Comparison of ENCODE assay signal across 8 cellular contexts in the genomic region with DNA sequence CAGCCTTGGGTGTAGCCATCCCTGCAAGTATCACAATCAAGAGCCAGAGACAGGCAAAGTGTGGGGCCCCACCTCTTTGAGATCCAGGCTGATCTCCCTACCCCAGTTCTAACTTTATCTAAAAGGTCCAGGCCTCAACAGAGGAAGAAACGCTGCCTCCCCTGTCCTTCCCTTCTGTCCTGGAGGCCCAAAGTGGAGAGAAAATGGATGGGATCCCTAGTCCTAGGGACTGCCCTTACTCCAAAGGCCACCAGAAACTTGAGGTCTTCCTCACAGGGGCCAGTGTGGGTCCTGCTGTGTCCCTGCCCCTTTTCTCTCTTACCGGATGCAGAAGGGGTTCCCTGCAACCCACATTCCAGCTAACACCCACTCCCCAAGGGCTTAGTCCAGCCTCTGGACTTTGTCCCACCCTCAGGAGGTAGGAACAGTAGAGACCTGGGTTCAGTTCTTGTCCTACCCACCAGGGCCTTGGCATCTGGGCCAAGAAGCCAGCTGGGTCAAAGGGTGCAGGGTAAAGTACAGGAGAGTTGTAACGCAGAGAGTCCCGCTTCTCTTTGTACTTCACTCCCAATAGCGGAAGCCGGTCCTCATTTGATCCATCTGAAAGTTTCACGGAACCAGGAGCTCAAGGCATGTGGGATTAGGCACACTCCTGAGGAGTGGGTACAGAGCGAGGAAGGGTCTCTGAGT. TPM values are rescaled to one million over a fixed set of nuclear protein-coding genes. Genes with fewer than 3 reads are reported as not detected.
DNase-seq lines count a peak whose midpoint lies in the region; ATAC-seq and TF ChIP-seq lines count a peak whose summit lies in the region.

No MANE protein-coding gene starts in this region.

- no peaks in the 10 kb centered on the region for H3K79me1 ChIP-seq in H9 (ENCODE audit: insufficient read depth, low read depth, low read length, poor library complexity, severe bottlenecking)

- peak overlapping the region; percentile 91 to 94 for H3K4me3 Mint-ChIP-seq in H9

- no peaks in the 10 kb centered on the region for H3K9me3 ChIP-seq in H9 (ENCODE audit: control insufficient read depth, low read depth, low read length)
- H3K9me3 ChIP-seq in left ventricle myocardium inferior (replicated peaks): no peaks in the 10 kb centered on the region
- no peaks in the 10 kb centered on the region for H3K9me3 ChIP-seq in smooth muscle cell (replicated peaks; ENCODE audit: low read depth)

- H3T11ph ChIP-seq in H9 (ENCODE audit: low read length): no peak overlapping the region

- intact Hi-C loops in left ventricle myocardium inferior (cut with micrococcal nuclease): no loop called here

- no peak overlapping the region for H2BK120ac ChIP-seq in H9 (ENCODE audit: low read depth, low read length, poor library complexity, severe bottlenecking)

- DNase-seq in H9 (no peak), left ventricle myocardium inferior (no peak), smooth muscle cell (lab: John Stamatoyannopoulos, UW; ENCODE audit: unreplicated experiment) (no peak), foreskin melanocyte (no peak), COLO668 (lab: John Stamatoyannopoulos, UW; ENCODE audit: unreplicated experiment) (no peak)

- peaks cover 6% of the 10 kb centered on the region for H3K36me3 ChIP-seq in left ventricle myocardium inferior
- no peaks in the 10 kb centered on the region for H3K36me3 ChIP-seq in smooth muscle cell (ENCODE audit: low read depth)

- H3K4ac ChIP-seq in H9 (ENCODE audit: low read depth, low read length): no peak overlapping the region

- peaks cover 16 to 25% (median 24%) of the 10 kb centered on the region in 3 experiments for H3K36me3 Mint-ChIP-seq in H9 (ENCODE audit: insufficient read depth in 1 of 3, low read depth in 3 of 3)

- H3K4me1 Mint-ChIP-seq in H9: peaks cover 56 to 62% of the 10 kb centered on the region in 2 experiments

- H3K27ac ChIP-seq in H9 (ENCODE audit: insufficient read length, low read depth, low read length): no peak overlapping the region
- H3K27ac ChIP-seq in VCaP: peak overlapping the region; percentile 97
- peak overlapping the region; percentile 98 for H3K27ac ChIP-seq in left ventricle myocardium inferior (replicated peaks)
- H3K27ac ChIP-seq in smooth muscle cell (ENCODE audit: low read depth): peak overlapping the region; percentile 100

- no peak overlapping the region for H2AK5ac ChIP-seq in H9 (ENCODE audit: insufficient read length, low read length)

- peaks cover 32% of the 10 kb centered on the region; the same call in 1 of the 2 replicates for H3K79me2 ChIP-seq in H9 (ENCODE audit: insufficient read depth, low read length)
- peaks cover 66% of the 10 kb centered on the region for H3K79me2 ChIP-seq in smooth muscle cell (ENCODE audit: low read depth)

- H2BK12ac ChIP-seq in H9 (ENCODE audit: insufficient read length, low read depth, low read length): no peak overlapping the region

- H4K5ac ChIP-seq in H9 (ENCODE audit: insufficient read length, low read depth, low read length): no peak overlapping the region

- H3K4me1 ChIP-seq in H9 (ENCODE audit: insufficient read depth, low read length): peaks cover 28% of the 10 kb centered on the region
- H3K4me1 ChIP-seq in left ventricle myocardium inferior: peaks cover 81% of the 10 kb centered on the region
- H3K4me1 ChIP-seq in smooth muscle cell (ENCODE audit: low read depth): peaks cover 50% of the 10 kb centered on the region

- no peak for ATAC-seq in GM18505 (IDR thresholded peaks at IDR 0.05; ENCODE audit: unreplicated experiment)
- ATAC-seq in GM19452 (IDR thresholded peaks at IDR 0.05; ENCODE audit: unreplicated experiment): no peak

- no peak overlapping the region for H2BK5ac ChIP-seq in H9 (ENCODE audit: insufficient read length, low read length)

- no peak overlapping the region for H3K56ac ChIP-seq in H9 (ENCODE audit: insufficient read length, low read depth, low read length)

- no peak for TF ChIP-seq POLR2A in GM18505 (IDR thresholded peaks at IDR 0.05; ENCODE audit: borderline replicate concordance, extremely low read depth, insufficient read depth, insufficient read length)

- H3K4me3 ChIP-seq in left ventricle myocardium inferior (peak overlapping the region; percentile 99), smooth muscle cell (peak overlapping the region; percentile 75)

- no peak overlapping the region for H2BK20ac ChIP-seq in H9 (ENCODE audit: low read depth, low read length, poor library complexity, severe bottlenecking)

- no peak overlapping the region for H3K14ac ChIP-seq in H9 (ENCODE audit: insufficient read depth, low read length)

- WGBS in H9 (ENCODE audit: extremely low coverage, insufficient read length, low lambda C conversion rate): no CpG with 5 or more reads among the region's 8 CpGs
- WGBS in smooth muscle cell (ENCODE audit: low lambda C conversion rate): 62% methylated on average over 8 of the region's 8 CpGs

- no peak overlapping the region for H2BK15ac ChIP-seq in H9 (ENCODE audit: low read depth, low read length)

- H3K27me3 Mint-ChIP-seq in H9 (ENCODE audit: low read depth): no peaks in the 10 kb centered on the region

- H3K27me3 ChIP-seq in H9 (ENCODE audit: insufficient read depth, low read length): no peaks in the 10 kb centered on the region
- no peaks in the 10 kb centered on the region for H3K27me3 ChIP-seq in left ventricle myocardium inferior (ENCODE audit: low read depth)
- H3K27me3 ChIP-seq in smooth muscle cell (ENCODE audit: low read depth): no peaks in the 10 kb centered on the region

- H3K9ac ChIP-seq in H9 (ENCODE audit: extremely low read depth, insufficient read length, low read length) (peak overlapping the region; percentile 85), smooth muscle cell (ENCODE audit: low read depth) (peak overlapping the region; percentile 100)

- no peaks in the 10 kb centered on the region for H3K9me3 Mint-ChIP-seq in H9

- H2AFZ ChIP-seq in H9 (ENCODE audit: low read length): no peak overlapping the region
- H2AFZ ChIP-seq in smooth muscle cell (ENCODE audit: low read depth): no peak overlapping the region

- H3K27ac Mint-ChIP-seq in H9: peak overlapping the region in 2 of 3 experiments; percentile 93 to 98; a peak in 4 of 7 replicates

- no peak overlapping the region for H4K8ac ChIP-seq in H9 (replicated peaks; ENCODE audit: insufficient read length, low read depth, low read length)

- H3K18ac ChIP-seq in H9 (ENCODE audit: insufficient read length, low read depth, low read length): no peak overlapping the region

- H3K23ac ChIP-seq in H9 (ENCODE audit: insufficient read length, low read depth, low read length): no peak overlapping the region

- H3F3A ChIP-seq in smooth muscle cell (ENCODE audit: low read depth): peaks cover 6% of the 10 kb centered on the region

- H4K20me1 ChIP-seq in H9 (ENCODE audit: control insufficient read depth, insufficient read depth, insufficient read length) (no peaks in the 10 kb centered on the region), smooth muscle cell (ENCODE audit: low read depth) (no peaks in the 10 kb centered on the region)

- H4K91ac ChIP-seq in H9 (ENCODE audit: insufficient read length, low read depth, low read length): no peak overlapping the region

- peaks cover 23% of the 10 kb centered on the region for H3K23me2 ChIP-seq in H9 (ENCODE audit: insufficient read length, low read depth, low read length, poor library complexity, severe bottlenecking)

- H3K4me2 ChIP-seq in H9 (ENCODE audit: insufficient read depth, insufficient read length, low read length): peak overlapping the region; percentile 73
- peak overlapping the region; percentile 97 for H3K4me2 ChIP-seq in smooth muscle cell

- no peak for TF ChIP-seq CTCF in H9 (conservative IDR thresholded peaks at IDR 0.05)
- TF ChIP-seq CTCF in VCaP (conservative IDR thresholded peaks at IDR 0.05): no peak
- TF ChIP-seq CTCF in left ventricle myocardium inferior (IDR thresholded peaks at IDR 0.05; ENCODE audit: borderline replicate concordance): no peak
- no peak for TF ChIP-seq CTCF in smooth muscle cell (IDR thresholded peaks at IDR 0.05; ENCODE audit: borderline replicate concordance, insufficient read depth, poor library complexity, severe bottlenecking)

RNA-seq across cellular contexts. Expression of gene HDGF, which starts 1.9 kb away (rescaled TPM):
- 308 and 310 TPM in 2 replicates for total RNA-seq in H9 (2021)
- total RNA-seq in left ventricle myocardium inferior: 145 TPM
- 88.4 and 97.2 TPM in 2 replicates for total RNA-seq in smooth muscle cell
- polyA plus RNA-seq in smooth muscle cell: 109 and 134 TPM in 2 replicates

RNA-seq across cellular contexts. Expression of gene MRPL24, which starts 8.7 kb away (rescaled TPM):
- total RNA-seq in H9 (2021): 27.3 and 29.0 TPM in 2 replicates
- 92.1 TPM for total RNA-seq in left ventricle myocardium inferior
- total RNA-seq in smooth muscle cell: 16.5 and 29.3 TPM in 2 replicates
- polyA plus RNA-seq in smooth muscle cell: 68.6 and 79.6 TPM in 2 replicates

RNA-seq across cellular contexts. Expression of gene PRCC, which starts 17.8 kb away (rescaled TPM):
- 129 TPM in 2 replicates for total RNA-seq in H9 (2021)
- 36.3 TPM for total RNA-seq in left ventricle myocardium inferior
- total RNA-seq in smooth muscle cell: 31.0 and 37.7 TPM in 2 replicates
- 68.1 and 68.7 TPM in 2 replicates for polyA plus RNA-seq in smooth muscle cell

RNA-seq across cellular contexts. Expression of gene ISG20L2, which starts 21.0 kb away (rescaled TPM):
- total RNA-seq in H9 (2021): 52.4 and 57.6 TPM in 2 replicates
- 11.5 TPM for total RNA-seq in left ventricle myocardium inferior
- 13.8 and 20.3 TPM in 2 replicates for total RNA-seq in smooth muscle cell
- 17.4 and 19.2 TPM in 2 replicates for polyA plus RNA-seq in smooth muscle cell

RNA-seq across cellular contexts. Expression of gene METTL25B, which starts 21.3 kb away (rescaled TPM):
- total RNA-seq in H9 (2021) (24.4 and 26.2 TPM in 2 replicates), left ventricle myocardium inferior (18.1 TPM), smooth muscle cell (5.4 and 11.0 TPM in 2 replicates)
- polyA plus RNA-seq in smooth muscle cell: 17.5 and 21.7 TPM in 2 replicates
